In the genomic region with DNA sequence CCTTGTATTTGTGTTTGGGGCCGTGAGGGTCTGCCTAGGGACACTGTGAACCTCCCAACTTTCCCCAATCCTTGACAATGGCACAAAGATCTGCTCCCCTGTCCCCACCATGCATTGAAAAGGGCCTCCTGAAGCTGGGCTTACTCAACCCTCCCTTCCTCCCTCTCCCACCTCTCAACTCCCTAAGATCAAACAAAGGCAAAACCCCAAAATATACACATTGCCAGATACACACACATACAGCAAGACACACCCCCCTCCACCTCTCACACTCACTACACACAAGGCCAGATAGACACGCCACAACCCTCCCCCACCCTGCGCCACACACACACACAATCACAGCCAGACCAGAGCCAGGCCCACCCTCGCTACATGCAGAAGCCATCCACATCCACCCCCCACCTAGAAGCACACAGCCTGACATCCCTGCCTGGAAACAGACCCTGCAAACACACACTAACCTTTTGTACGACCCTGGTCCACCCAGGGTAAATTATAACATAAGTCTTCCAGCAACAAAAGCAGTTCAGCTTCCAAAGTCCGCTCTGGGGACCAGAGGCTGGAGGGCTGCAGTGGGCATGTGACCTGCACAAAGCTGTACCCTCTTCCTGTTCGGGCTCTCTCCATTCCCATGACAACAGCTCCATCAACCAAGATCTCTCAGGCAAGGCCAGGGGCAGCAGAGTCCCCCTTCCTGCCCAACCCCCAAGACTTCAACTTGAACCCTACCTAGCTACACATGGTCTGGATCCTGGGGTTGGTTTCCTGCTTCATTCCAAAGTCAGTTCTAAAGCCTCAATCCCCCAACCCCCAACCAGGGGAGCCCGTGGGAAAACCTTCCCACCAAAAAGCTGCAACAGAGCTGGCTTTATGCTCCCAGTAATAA, we compare ENCODE assay signal across 2 cellular contexts.
A peak's percentile ranks its signal among the peaks of the same experiment; 100 is the strongest.
TF ChIP-seq lines count a peak whose summit lies in the region.

No MANE protein-coding gene starts in this region.

TF ChIP-seq in HEK293, 187 proteins besides CTCF, POLR2A, EP300 and RAD21 (continues in another document):
- TF ChIP-seq ZBTB48 (tag by site-specific recombination; IDR thresholded peaks at IDR 0.05) (peak; percentile 48; the same call in 1 of the 2 replicates), ZNF174 (tag by site-specific recombination; IDR thresholded peaks at IDR 0.05) (no peak), ZNF76 (tag by site-specific recombination; IDR thresholded peaks at IDR 0.05; ENCODE audit: borderline replicate concordance, low read depth) (no peak), ZBTB17 (tag by site-specific recombination; IDR thresholded peaks at IDR 0.05) (no peak), ZNF133 (tag by site-specific recombination; IDR thresholded peaks at IDR 0.05) (no peak), TRIM28 (IDR thresholded peaks at IDR 0.05; ENCODE audit: borderline replicate concordance, low read length) (no peak), ZNF335 (tag by site-specific recombination; conservative IDR thresholded peaks at IDR 0.05) (no peak), ZNF670 (tag by site-specific recombination; IDR thresholded peaks at IDR 0.05; ENCODE audit: low read depth) (no peak), KLF16 (tag by site-specific recombination; IDR thresholded peaks at IDR 0.05) (no peak), ZBTB8A (tag by site-specific recombination; IDR thresholded peaks at IDR 0.05) (no peak), ZNF354C (tag by site-specific recombination; IDR thresholded peaks at IDR 0.05; ENCODE audit: borderline replicate concordance, low read depth) (no peak), ZNF558 (tag by site-specific recombination; IDR thresholded peaks at IDR 0.05) (no peak), ZNF510 (tag by site-specific recombination; IDR thresholded peaks at IDR 0.05; ENCODE audit: insufficient replicate concordance) (no peak), ZFP3 (tag by site-specific recombination; IDR thresholded peaks at IDR 0.05; ENCODE audit: low read depth) (no peak), ZNF112 (tag by site-specific recombination; IDR thresholded peaks at IDR 0.05) (no peak), ZNF707 (tag by site-specific recombination; IDR thresholded peaks at IDR 0.05) (no peak), ZBTB21 (tag by site-specific recombination; IDR thresholded peaks at IDR 0.05) (no peak), ZBTB6 (tag by site-specific recombination; IDR thresholded peaks at IDR 0.05) (0 out of 2 replicates have a peak, but pooled peaks have one; percentile 44), YY1 (tag by site-specific recombination; IDR thresholded peaks at IDR 0.05) (no peak), ZNF366 (tag by site-specific recombination; conservative IDR thresholded peaks at IDR 0.05) (no peak), ZNF600 (tag by site-specific recombination; IDR thresholded peaks at IDR 0.05) (peak; percentile 84; the same call in 1 of the 2 replicates)
- TF ChIP-seq, protein P1, sequence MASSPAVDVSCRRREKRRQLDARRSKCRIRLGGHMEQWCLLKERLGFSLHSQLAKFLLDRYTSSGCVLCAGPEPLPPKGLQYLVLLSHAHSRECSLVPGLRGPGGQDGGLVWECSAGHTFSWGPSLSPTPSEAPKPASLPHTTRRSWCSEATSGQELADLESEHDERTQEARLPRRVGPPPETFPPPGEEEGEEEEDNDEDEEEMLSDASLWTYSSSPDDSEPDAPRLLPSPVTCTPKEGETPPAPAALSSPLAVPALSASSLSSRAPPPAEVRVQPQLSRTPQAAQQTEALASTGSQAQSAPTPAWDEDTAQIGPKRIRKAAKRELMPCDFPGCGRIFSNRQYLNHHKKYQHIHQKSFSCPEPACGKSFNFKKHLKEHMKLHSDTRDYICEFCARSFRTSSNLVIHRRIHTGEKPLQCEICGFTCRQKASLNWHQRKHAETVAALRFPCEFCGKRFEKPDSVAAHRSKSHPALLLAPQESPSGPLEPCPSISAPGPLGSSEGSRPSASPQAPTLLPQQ (tag by site-specific recombination; IDR thresholded peaks at IDR 0.05), result no peak
- TF ChIP-seq, protein P2, sequence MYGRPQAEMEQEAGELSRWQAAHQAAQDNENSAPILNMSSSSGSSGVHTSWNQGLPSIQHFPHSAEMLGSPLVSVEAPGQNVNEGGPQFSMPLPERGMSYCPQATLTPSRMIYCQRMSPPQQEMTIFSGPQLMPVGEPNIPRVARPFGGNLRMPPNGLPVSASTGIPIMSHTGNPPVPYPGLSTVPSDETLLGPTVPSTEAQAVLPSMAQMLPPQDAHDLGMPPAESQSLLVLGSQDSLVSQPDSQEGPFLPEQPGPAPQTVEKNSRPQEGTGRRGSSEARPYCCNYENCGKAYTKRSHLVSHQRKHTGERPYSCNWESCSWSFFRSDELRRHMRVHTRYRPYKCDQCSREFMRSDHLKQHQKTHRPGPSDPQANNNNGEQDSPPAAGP (tag by site-specific recombination; IDR thresholded peaks at IDR 0.05), result peak; percentile 88
- TF ChIP-seq, protein P3, sequence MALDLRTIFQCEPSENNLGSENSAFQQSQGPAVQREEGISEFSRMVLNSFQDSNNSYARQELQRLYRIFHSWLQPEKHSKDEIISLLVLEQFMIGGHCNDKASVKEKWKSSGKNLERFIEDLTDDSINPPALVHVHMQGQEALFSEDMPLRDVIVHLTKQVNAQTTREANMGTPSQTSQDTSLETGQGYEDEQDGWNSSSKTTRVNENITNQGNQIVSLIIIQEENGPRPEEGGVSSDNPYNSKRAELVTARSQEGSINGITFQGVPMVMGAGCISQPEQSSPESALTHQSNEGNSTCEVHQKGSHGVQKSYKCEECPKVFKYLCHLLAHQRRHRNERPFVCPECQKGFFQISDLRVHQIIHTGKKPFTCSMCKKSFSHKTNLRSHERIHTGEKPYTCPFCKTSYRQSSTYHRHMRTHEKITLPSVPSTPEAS (tag by site-specific recombination; IDR thresholded peaks at IDR 0.05), result peak; percentile 83
- TF ChIP-seq, protein P4, sequence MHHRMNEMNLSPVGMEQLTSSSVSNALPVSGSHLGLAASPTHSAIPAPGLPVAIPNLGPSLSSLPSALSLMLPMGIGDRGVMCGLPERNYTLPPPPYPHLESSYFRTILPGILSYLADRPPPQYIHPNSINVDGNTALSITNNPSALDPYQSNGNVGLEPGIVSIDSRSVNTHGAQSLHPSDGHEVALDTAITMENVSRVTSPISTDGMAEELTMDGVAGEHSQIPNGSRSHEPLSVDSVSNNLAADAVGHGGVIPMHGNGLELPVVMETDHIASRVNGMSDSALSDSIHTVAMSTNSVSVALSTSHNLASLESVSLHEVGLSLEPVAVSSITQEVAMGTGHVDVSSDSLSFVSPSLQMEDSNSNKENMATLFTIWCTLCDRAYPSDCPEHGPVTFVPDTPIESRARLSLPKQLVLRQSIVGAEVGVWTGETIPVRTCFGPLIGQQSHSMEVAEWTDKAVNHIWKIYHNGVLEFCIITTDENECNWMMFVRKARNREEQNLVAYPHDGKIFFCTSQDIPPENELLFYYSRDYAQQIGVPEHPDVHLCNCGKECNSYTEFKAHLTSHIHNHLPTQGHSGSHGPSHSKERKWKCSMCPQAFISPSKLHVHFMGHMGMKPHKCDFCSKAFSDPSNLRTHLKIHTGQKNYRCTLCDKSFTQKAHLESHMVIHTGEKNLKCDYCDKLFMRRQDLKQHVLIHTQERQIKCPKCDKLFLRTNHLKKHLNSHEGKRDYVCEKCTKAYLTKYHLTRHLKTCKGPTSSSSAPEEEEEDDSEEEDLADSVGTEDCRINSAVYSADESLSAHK (tag by site-specific recombination; IDR thresholded peaks at IDR 0.05), result no peak

TF ChIP-seq in K562, 482 proteins besides CTCF, POLR2A, EP300 and RAD21:
- TF ChIP-seq ZNF75A (CRISPR knock-in tag; IDR thresholded peaks at IDR 0.05), result 0 out of 2 replicates have a peak, but pooled peaks have one; percentile 11
- peak; percentile 16; the same call in 1 of the 2 replicates for TF ChIP-seq CREM (IDR thresholded peaks at IDR 0.05; ENCODE audit: low read depth)
- TF ChIP-seq RBFOX2 (IDR thresholded peaks at IDR 0.05; ENCODE audit: low read depth, low read length), result peak; percentile 27; the same call in 1 of the 2 replicates
- TF ChIP-seq EP400 (IDR thresholded peaks at IDR 0.05), result no peak
- TF ChIP-seq, protein P5, sequence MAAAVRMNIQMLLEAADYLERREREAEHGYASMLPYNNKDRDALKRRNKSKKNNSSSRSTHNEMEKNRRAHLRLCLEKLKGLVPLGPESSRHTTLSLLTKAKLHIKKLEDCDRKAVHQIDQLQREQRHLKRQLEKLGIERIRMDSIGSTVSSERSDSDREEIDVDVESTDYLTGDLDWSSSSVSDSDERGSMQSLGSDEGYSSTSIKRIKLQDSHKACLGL (CRISPR knock-in tag; IDR thresholded peaks at IDR 0.05; ENCODE audit: borderline replicate concordance, poor library complexity, severe bottlenecking), result no peak
- TF ChIP-seq ATF7 (IDR thresholded peaks at IDR 0.05), result no peak
- no peak for TF ChIP-seq ZNF644 (tag; IDR thresholded peaks at IDR 0.05; ENCODE audit: low read depth)
- TF ChIP-seq, protein P6, sequence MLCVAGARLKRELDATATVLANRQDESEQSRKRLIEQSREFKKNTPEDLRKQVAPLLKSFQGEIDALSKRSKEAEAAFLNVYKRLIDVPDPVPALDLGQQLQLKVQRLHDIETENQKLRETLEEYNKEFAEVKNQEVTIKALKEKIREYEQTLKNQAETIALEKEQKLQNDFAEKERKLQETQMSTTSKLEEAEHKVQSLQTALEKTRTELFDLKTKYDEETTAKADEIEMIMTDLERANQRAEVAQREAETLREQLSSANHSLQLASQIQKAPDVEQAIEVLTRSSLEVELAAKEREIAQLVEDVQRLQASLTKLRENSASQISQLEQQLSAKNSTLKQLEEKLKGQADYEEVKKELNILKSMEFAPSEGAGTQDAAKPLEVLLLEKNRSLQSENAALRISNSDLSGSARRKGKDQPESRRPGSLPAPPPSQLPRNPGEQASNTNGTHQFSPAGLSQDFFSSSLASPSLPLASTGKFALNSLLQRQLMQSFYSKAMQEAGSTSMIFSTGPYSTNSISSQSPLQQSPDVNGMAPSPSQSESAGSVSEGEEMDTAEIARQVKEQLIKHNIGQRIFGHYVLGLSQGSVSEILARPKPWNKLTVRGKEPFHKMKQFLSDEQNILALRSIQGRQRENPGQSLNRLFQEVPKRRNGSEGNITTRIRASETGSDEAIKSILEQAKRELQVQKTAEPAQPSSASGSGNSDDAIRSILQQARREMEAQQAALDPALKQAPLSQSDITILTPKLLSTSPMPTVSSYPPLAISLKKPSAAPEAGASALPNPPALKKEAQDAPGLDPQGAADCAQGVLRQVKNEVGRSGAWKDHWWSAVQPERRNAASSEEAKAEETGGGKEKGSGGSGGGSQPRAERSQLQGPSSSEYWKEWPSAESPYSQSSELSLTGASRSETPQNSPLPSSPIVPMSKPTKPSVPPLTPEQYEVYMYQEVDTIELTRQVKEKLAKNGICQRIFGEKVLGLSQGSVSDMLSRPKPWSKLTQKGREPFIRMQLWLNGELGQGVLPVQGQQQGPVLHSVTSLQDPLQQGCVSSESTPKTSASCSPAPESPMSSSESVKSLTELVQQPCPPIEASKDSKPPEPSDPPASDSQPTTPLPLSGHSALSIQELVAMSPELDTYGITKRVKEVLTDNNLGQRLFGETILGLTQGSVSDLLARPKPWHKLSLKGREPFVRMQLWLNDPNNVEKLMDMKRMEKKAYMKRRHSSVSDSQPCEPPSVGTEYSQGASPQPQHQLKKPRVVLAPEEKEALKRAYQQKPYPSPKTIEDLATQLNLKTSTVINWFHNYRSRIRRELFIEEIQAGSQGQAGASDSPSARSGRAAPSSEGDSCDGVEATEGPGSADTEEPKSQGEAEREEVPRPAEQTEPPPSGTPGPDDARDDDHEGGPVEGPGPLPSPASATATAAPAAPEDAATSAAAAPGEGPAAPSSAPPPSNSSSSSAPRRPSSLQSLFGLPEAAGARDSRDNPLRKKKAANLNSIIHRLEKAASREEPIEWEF (CRISPR knock-in tag; IDR thresholded peaks at IDR 0.05), result no peak
- TF ChIP-seq, protein P7, sequence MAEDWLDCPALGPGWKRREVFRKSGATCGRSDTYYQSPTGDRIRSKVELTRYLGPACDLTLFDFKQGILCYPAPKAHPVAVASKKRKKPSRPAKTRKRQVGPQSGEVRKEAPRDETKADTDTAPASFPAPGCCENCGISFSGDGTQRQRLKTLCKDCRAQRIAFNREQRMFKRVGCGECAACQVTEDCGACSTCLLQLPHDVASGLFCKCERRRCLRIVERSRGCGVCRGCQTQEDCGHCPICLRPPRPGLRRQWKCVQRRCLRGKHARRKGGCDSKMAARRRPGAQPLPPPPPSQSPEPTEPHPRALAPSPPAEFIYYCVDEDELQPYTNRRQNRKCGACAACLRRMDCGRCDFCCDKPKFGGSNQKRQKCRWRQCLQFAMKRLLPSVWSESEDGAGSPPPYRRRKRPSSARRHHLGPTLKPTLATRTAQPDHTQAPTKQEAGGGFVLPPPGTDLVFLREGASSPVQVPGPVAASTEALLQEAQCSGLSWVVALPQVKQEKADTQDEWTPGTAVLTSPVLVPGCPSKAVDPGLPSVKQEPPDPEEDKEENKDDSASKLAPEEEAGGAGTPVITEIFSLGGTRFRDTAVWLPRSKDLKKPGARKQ (CRISPR knock-in tag; IDR thresholded peaks at IDR 0.05), result no peak
- no peak for TF ChIP-seq C11orf30 (IDR thresholded peaks at IDR 0.05; ENCODE audit: low read depth)
- TF ChIP-seq MCM2 (IDR thresholded peaks at IDR 0.05; ENCODE audit: low read depth), result no peak
